10 cellular contexts compared by ENCODE assay signal in genomic region chr11:62905286-62905685, GRCh38. TPM values are rescaled to one million over a fixed set of nuclear protein-coding genes. Genes with fewer than 3 reads are reported as not detected.
DNase-seq lines count a peak whose midpoint lies in the region; ATAC-seq and TF ChIP-seq lines count a peak whose summit lies in the region.
"Had no signal": no experiment of that assay in that cellular context is flagged by ENCODE, and none has a peak within 500 bp of the region (broad histone marks: within the 10 kb centered on the region; RNA-seq: fewer than 3 reads in every experiment).

No MANE protein-coding gene starts in this region.

- no peak overlapping the region for H3K27ac Mint-ChIP-seq in HFFc6
- H3K27ac Mint-ChIP-seq in endothelial cell (ENCODE audit: unreplicated experiment), result peak overlapping the region; percentile 32
- no peak overlapping the region for H3K27ac Mint-ChIP-seq in activated CD4-positive, alpha-beta memory T cell treated with anti-CD3 and anti-CD28 coated beads for 36 hours

- H3K36me3 Mint-ChIP-seq in HFFc6 (ENCODE audit: low read depth), result no peaks in the 10 kb centered on the region
- H3K36me3 Mint-ChIP-seq in endothelial cell (ENCODE audit: low read depth, unreplicated experiment), result peaks cover 4% of the 10 kb centered on the region
- no peaks in the 10 kb centered on the region for H3K36me3 Mint-ChIP-seq in activated CD4-positive, alpha-beta memory T cell treated with anti-CD3 and anti-CD28 coated beads for 36 hours

- no peaks in the 10 kb centered on the region for H3K9me3 Mint-ChIP-seq in HFFc6
- H3K9me3 Mint-ChIP-seq in endothelial cell (ENCODE audit: unreplicated experiment), result no peaks in the 10 kb centered on the region
- H3K9me3 Mint-ChIP-seq in activated CD4-positive, alpha-beta memory T cell treated with anti-CD3 and anti-CD28 coated beads for 36 hours, result no peaks in the 10 kb centered on the region

- CTCF ChIA-PET in activated CD4-positive, alpha-beta memory T cell treated with anti-CD3 and anti-CD28 coated beads for 36 hours (lab: Charles Lee), result interaction anchor here (0.6 to 12.6 kb wide), 37 partner anchors 10 to 308 kb away, joined by 3 to 512 read pairs (median 6); partner anchors contain the start of genes SLC22A8, SLC3A2 and TEX54

- no peak for TF ChIP-seq CTCF in HFFc6 (IDR thresholded peaks at IDR 0.05)
- TF ChIP-seq CTCF in endothelial cell (IDR thresholded peaks at IDR 0.05; ENCODE audit: unreplicated experiment), result no peak
- no peak for TF ChIP-seq CTCF in omental fat pad (IDR thresholded peaks at IDR 0.05)

- H3K4me3 Mint-ChIP-seq in HFFc6, result peak overlapping the region; percentile 35
- H3K4me3 Mint-ChIP-seq in endothelial cell (ENCODE audit: unreplicated experiment), result no peak overlapping the region
- H3K4me3 Mint-ChIP-seq in activated CD4-positive, alpha-beta memory T cell treated with anti-CD3 and anti-CD28 coated beads for 36 hours, result no peak overlapping the region

- POLR2A ChIA-PET in activated CD4-positive, alpha-beta memory T cell treated with anti-CD3 and anti-CD28 coated beads for 36 hours (lab: Charles Lee), result no interaction called here

- H3K27me3 Mint-ChIP-seq in HFFc6 (ENCODE audit: insufficient read depth), result peaks cover 21% of the 10 kb centered on the region
- peaks cover under 1% of the 10 kb centered on the region for H3K27me3 Mint-ChIP-seq in endothelial cell (ENCODE audit: unreplicated experiment)
- peaks cover 5% of the 10 kb centered on the region for H3K27me3 Mint-ChIP-seq in activated CD4-positive, alpha-beta memory T cell treated with anti-CD3 and anti-CD28 coated beads for 36 hours

- intact Hi-C loops in activated CD4-positive, alpha-beta memory T cell treated with anti-CD3 and anti-CD28 coated beads for 36 hours (cut with micrococcal nuclease), result loop anchor here (5.0 kb wide), 2 partner anchors 67 to 307 kb away; no protein-coding TSS in a partner anchor

- ATAC-seq in omental fat pad (ENCODE audit: low FRiP score), result peak; percentile 56

- no peak for DNase-seq in HFFc6
- DNase-seq in OCI-M1 (lab: John Stamatoyannopoulos, UW), result peak; percentile 71
- no peak for DNase-seq in endothelial cell (ENCODE audit: low spot score)
- DNase-seq in omental fat pad (ENCODE audit: low spot score), result no peak
- DNase-seq in activated CD4-positive, alpha-beta memory T cell treated with anti-CD3 and anti-CD28 coated beads for 36 hours, result no peak
- no peak for DNase-seq in middle frontal gyrus (ENCODE audit: extremely low spot score, low spot score)
- DNase-seq in NCI-H1417 (lab: John Stamatoyannopoulos, UW), result no peak

- peaks cover 19% of the 10 kb centered on the region for H3K4me1 Mint-ChIP-seq in HFFc6 (ENCODE audit: low read depth)
- H3K4me1 Mint-ChIP-seq in endothelial cell (ENCODE audit: unreplicated experiment), result peaks cover 35% of the 10 kb centered on the region
- peaks cover 24% of the 10 kb centered on the region for H3K4me1 Mint-ChIP-seq in activated CD4-positive, alpha-beta memory T cell treated with anti-CD3 and anti-CD28 coated beads for 36 hours (ENCODE audit: low read depth)

RNA-seq across cellular contexts. Expression of gene CHRM1, which starts 15.9 kb away (rescaled TPM):
- not detected for total RNA-seq in HFFc6 (2021; fragmentation: NEBNext Ultra II Directional; extraction: Animal tissue kit (Norgen Biotek cat#: 25700))
- total RNA-seq in endothelial cell (ENCODE audit: unreplicated experiment), result not detected
- total RNA-seq in omental fat pad, result not detected
- not detected for total RNA-seq in activated CD4-positive, alpha-beta memory T cell treated with anti-CD3 and anti-CD28 coated beads for 36 hours
- total RNA-seq: ovary; T-helper 1 cell treated with Interleukin-12 subunit alpha and Interleukin-12 subunit beta and Interleukin-4 antibody, amounts not matched to agents 30 ng/mL and 1 ng/mL, for 36 hours; thoracic aorta had no signal

RNA-seq across cellular contexts. Expression of gene SLC3A2, which starts 24.6 kb away (rescaled TPM):
- total RNA-seq in HFFc6 (2021; fragmentation: NEBNext Ultra II Directional; extraction: Animal tissue kit (Norgen Biotek cat#: 25700)), result 100 to 1,000 TPM; 140 to 206 (median 180) TPM
- total RNA-seq in endothelial cell (ENCODE audit: unreplicated experiment) (147 TPM), omental fat pad (100 to 1,000 TPM; 110 to 239 (median 191) TPM)
- total RNA-seq in activated CD4-positive, alpha-beta memory T cell treated with anti-CD3 and anti-CD28 coated beads for 36 hours, result 100 to 1,000 TPM; 309 to 314 TPM
